In the genomic region with DNA sequence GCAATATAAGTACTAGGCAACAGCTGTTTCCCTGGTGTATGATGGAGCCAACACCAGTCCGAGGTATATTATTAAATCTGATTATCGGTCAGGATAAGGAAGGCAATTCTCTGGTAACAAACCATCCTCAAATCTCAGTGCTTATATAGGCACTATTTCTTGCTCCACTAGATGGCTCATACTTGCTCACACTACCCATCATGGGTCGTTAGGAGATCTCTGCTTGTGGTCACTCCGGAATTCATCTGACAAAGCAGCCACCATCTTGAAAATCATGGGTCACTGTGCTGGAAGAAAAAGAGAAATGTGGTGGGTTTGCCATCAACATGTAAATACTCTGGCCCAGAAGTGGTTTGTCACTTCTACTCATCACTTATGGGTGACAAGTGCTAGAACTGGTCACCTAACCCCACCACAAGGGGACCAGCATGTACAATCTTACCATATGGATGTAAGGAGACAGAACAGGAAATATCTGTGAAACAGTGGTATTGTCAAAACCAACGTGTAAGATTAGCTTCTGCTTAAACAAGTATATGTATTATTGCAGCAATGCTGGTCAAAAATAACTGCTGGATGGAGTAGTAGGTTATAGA, we compare ENCODE assay signal across 8 cellular contexts. TPM values are rescaled to one million over a fixed set of nuclear protein-coding genes. Genes with fewer than 3 reads are reported as not detected.
"Had no signal": no experiment of that assay in that cellular context is flagged by ENCODE, and none has a peak within 500 bp of the region (broad histone marks: within the 10 kb centered on the region; RNA-seq: fewer than 3 reads in every experiment).

No MANE protein-coding gene starts in this region.

RNA-seq across cellular contexts. Expression of gene SLC38A11, which starts 21.6 kb away (rescaled TPM):
- total RNA-seq: activated CD4-positive, alpha-beta memory T cell treated with anti-CD3 and anti-CD28 coated beads, Interleukin-2, amount 10 ng/mL, durations not matched to agents 7 days and 5 days; activated CD4-positive, alpha-beta T cell treated with anti-CD3 and anti-CD28 coated beads, Interleukin-2, amount 10 ng/mL, durations not matched to agents 7 days and 5 days; activated naive CD8-positive, alpha-beta T cell treated with anti-CD3 and anti-CD28 coated beads, Interleukin-2, amount 10 ng/mL, durations not matched to agents 7 days and 5 days; ascending aorta; endothelial cell of umbilical vein; foreskin keratinocyte; WTC11 had no signal
- polyA plus RNA-seq: endothelial cell of umbilical vein, foreskin keratinocyte, neural cell had no signal
